In genomic region chr3:197339841-197340520, GRCh38 we compare ENCODE assay signal across 11 cellular contexts.
A peak's percentile ranks its signal among the peaks of the same experiment; 100 is the strongest.
DNase-seq lines count a peak whose midpoint lies in the region; ATAC-seq lines count a peak whose summit lies in the region.
"Had no signal": no experiment of that assay in that cellular context is flagged by ENCODE, and none has a peak within 500 bp of the region (broad histone marks: within the 10 kb centered on the region; RNA-seq: fewer than 3 reads in every experiment).

No MANE protein-coding gene starts in this region.

- ATAC-seq in HG02970 (IDR thresholded peaks at IDR 0.05; ENCODE audit: low FRiP score, unreplicated experiment): no peak
- ATAC-seq: HCT116, T-cell had no signal

- DNase-seq in LoVo (ENCODE audit: low spot score) (peak; percentile 35), brain pericyte (ENCODE audit: low read depth, low spot score) (peak; percentile 50), iris pigment epithelial cell (ENCODE audit: low read depth) (peak; percentile 34), smooth muscle cell of the brain vasculature (ENCODE audit: low read depth, low spot score) (peak; percentile 73), SIG-M5 treated with dmso at 0.1 percent for 504 hours (lab: John Stamatoyannopoulos, UW; ENCODE audit: unreplicated experiment) (no peak), T-helper 2 cell (no peak), NCI-H1930 (lab: John Stamatoyannopoulos, UW) (no peak)
- DNase-seq: activated T-cell treated with anti-CD3 and anti-CD28 coated beads for 4 hours, T-cell had no signal

Comparison
In these comparisons a context has a peak if more than half of its experiments do, and no peak if none do; other contexts are left out.
1. DNase-seq: peak in LoVo (single experiment), brain pericyte (single experiment), iris pigment epithelial cell (single experiment) and smooth muscle cell of the brain vasculature (single experiment); none in SIG-M5 treated with dmso at 0.1 percent for 504 hours (single experiment), T-helper 2 cell (0 of 5) and NCI-H1930 (0 of 2).